Comparison of ENCODE assay signal across 8 cellular contexts in the genomic region with DNA sequence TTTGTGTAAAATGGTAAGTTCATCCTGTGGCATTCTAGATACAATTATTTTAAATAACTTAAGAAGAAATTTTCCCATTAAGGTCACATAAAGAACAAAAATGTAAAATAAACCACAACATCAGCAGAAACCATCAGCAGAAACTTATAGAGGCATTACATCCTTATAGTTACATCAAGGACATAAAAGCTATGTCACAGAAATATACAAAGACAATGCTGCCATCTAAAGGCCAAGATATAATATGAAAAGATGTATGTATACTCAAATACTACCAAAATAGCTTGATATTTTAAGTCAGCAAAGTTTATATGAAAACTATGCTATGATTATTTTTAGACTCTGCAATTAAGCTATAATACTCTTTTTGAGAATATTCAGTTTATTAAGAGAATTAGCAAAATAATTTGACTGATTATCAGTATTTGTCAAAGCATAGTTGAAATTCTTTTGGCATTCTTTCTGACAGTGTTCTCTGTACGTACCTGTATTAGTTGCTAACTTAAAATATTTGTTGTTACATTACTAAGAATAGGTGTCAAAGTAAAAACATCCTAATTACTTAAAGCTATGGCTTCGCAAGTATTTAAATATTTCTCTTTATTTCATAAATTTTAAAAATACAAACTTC. TPM values are rescaled to one million over a fixed set of nuclear protein-coding genes. Genes with fewer than 3 reads are reported as not detected.
DNase-seq lines count a peak whose midpoint lies in the region; ATAC-seq and TF ChIP-seq lines count a peak whose summit lies in the region.

No MANE protein-coding gene starts in this region.

- no peaks in the 10 kb centered on the region for H3K27me3 Mint-ChIP-seq in CD14-positive monocyte (ENCODE audit: low read depth in 3 of 3)
- H3K27me3 Mint-ChIP-seq in naive thymus-derived CD8-positive, alpha-beta T cell = no peaks in the 10 kb centered on the region

- DNase-seq in CD14-positive monocyte (ENCODE audit: low spot score) = no peak
- DNase-seq in NCI-H82 treated with DMSO at 0.1 percent for 48 hours (lab: John Stamatoyannopoulos, UW; ENCODE audit: unreplicated experiment) = peak; percentile 20
- no peak for DNase-seq in colonic mucosa
- peak in 3 of 10 donors; percentile 30 to 47 (median 46) for DNase-seq in naive thymus-derived CD8-positive, alpha-beta T cell
- DNase-seq in suprapubic skin (ENCODE audit: low spot score in 2 of 2) = no peak
- no peak for DNase-seq in MG63

- intact Hi-C loops in CD14-positive monocyte (cut with micrococcal nuclease) (no loop called here), colonic mucosa (cut with DNase I) (loop anchor here (5.0 kb wide), 1 partner anchor 198 kb away; no protein-coding TSS in a partner anchor)

- TF ChIP-seq EP300 in suprapubic skin (IDR thresholded peaks at IDR 0.05) = no peak

- H3K27ac ChIP-seq in colonic mucosa (peak overlapping the region; percentile 47), suprapubic skin (no peak overlapping the region)

- H3K27me3 ChIP-seq in colonic mucosa (no peaks in the 10 kb centered on the region), suprapubic skin (no peaks in the 10 kb centered on the region), MG63 (no peaks in the 10 kb centered on the region)

- 98% methylated on average over 2 of the region's 2 CpGs for WGBS in suprapubic skin

- no peaks in the 10 kb centered on the region for H3K9me3 Mint-ChIP-seq in CD14-positive monocyte
- H3K9me3 Mint-ChIP-seq in naive thymus-derived CD8-positive, alpha-beta T cell = no peaks in the 10 kb centered on the region

- H3K4me3 Mint-ChIP-seq in CD14-positive monocyte = no peak overlapping the region
- H3K4me3 Mint-ChIP-seq in naive thymus-derived CD8-positive, alpha-beta T cell = no peak overlapping the region

- H3K36me3 Mint-ChIP-seq in CD14-positive monocyte = peaks cover 10 to 19% of the 10 kb centered on the region in 2 donors
- H3K36me3 Mint-ChIP-seq in naive thymus-derived CD8-positive, alpha-beta T cell = peaks cover 3 to 36% (median 7%) of the 10 kb centered on the region in 3 donors

- H3K9me3 ChIP-seq in colonic mucosa (no peaks in the 10 kb centered on the region), suprapubic skin (no peaks in the 10 kb centered on the region), MG63 (no peaks in the 10 kb centered on the region)

- H3K4me1 ChIP-seq in colonic mucosa = no peaks in the 10 kb centered on the region
- H3K4me1 ChIP-seq in suprapubic skin = no peaks in the 10 kb centered on the region

- H3K4me3 ChIP-seq in colonic mucosa = no peak overlapping the region
- H3K4me3 ChIP-seq in suprapubic skin = no peak overlapping the region
- no peak overlapping the region for H3K4me3 ChIP-seq in MG63

- POLR2A ChIA-PET in naive thymus-derived CD8-positive, alpha-beta T cell (lab: Charles Lee) = interaction anchor here (1.3 kb wide), 1 partner anchor 36 kb away, joined by 5 read pairs; the partner anchor contains the start of gene FBXL17

- TF ChIP-seq CTCF in CD14-positive monocyte (IDR thresholded peaks at IDR 0.05) (peak; percentile 45), colonic mucosa (IDR thresholded peaks at IDR 0.05) (peak; percentile 40), suprapubic skin (IDR thresholded peaks at IDR 0.05) (no peak)

- no peak overlapping the region for H3K9ac ChIP-seq in colonic mucosa (ENCODE audit: low read depth in 2 of 2, low read length in 2 of 2)

- no peak for TF ChIP-seq POLR2A in suprapubic skin (IDR thresholded peaks at IDR 0.05)

- ATAC-seq in GM18520 (IDR thresholded peaks at IDR 0.05; ENCODE audit: unreplicated experiment) (peak; percentile 60), HG03378 (IDR thresholded peaks at IDR 0.05; ENCODE audit: unreplicated experiment) (peak; percentile 91)
- peak; percentile 62 for ATAC-seq in naive thymus-derived CD8-positive, alpha-beta T cell

- H3K36me3 ChIP-seq in colonic mucosa = no peaks in the 10 kb centered on the region
- H3K36me3 ChIP-seq in suprapubic skin = peaks cover 10% of the 10 kb centered on the region
- no peaks in the 10 kb centered on the region for H3K36me3 ChIP-seq in MG63

- no peaks in the 10 kb centered on the region for H3K4me1 Mint-ChIP-seq in CD14-positive monocyte
- peaks cover 0 to 2% (median 0%) of the 10 kb centered on the region in 4 donors for H3K4me1 Mint-ChIP-seq in naive thymus-derived CD8-positive, alpha-beta T cell

- H3K27ac Mint-ChIP-seq in CD14-positive monocyte = no peak overlapping the region
- no peak overlapping the region for H3K27ac Mint-ChIP-seq in naive thymus-derived CD8-positive, alpha-beta T cell

RNA-seq across cellular contexts. Expression of gene FBXL17, which starts 36.2 kb away (rescaled TPM):
- polyA plus RNA-seq in CD14-positive monocyte = 1 to 10 TPM; 1.5 to 2.0 TPM
- total RNA-seq in colonic mucosa (10 to 100 TPM; 14.1 to 22.8 TPM), suprapubic skin (10 to 100 TPM; 14.9 to 62.5 (median 20.6) TPM)
- 10 to 100 TPM; 13.6 to 25.1 TPM for total RNA-seq in naive thymus-derived CD8-positive, alpha-beta T cell
- 1 to 10 TPM; 4.6 to 5.0 (median 4.9) TPM for polyA plus RNA-seq in naive thymus-derived CD8-positive, alpha-beta T cell
- total RNA-seq in MG63 (2014; rRNA removed; shearing (Covaris generic); ENCODE audit: low replicate concordance) = 16.2 and 33.5 TPM in 2 replicates

Comparison
In these comparisons a context has a peak if more than half of its experiments do, and no peak if none do; other contexts are left out.
1. CTCF ChIP-seq: peak in CD14-positive monocyte (single experiment) and colonic mucosa (single experiment); none in suprapubic skin (0 of 2).
2. Peak in every context shown above with its lines, with median percentiles within 50 percentile points of each other: ATAC-seq.